ENCODE assay signal across 7 cellular contexts in genomic region chr18:21621640-21622039, GRCh38. TPM values are rescaled to one million over a fixed set of nuclear protein-coding genes. Genes with fewer than 3 reads are reported as not detected.
DNase-seq lines count a peak whose midpoint lies in the region; ATAC-seq and TF ChIP-seq lines count a peak whose summit lies in the region.
"Not testable (repeated sequence)": the region's sequence is repeated elsewhere in the genome, so short reads cannot be mapped to it uniquely, and the experiment has no call there.

No MANE protein-coding gene starts in this region.

- peak overlapping the region; percentile 49 for H3K27ac Mint-ChIP-seq in progenitor cell of endocrine pancreas

- H3K4me1 Mint-ChIP-seq in progenitor cell of endocrine pancreas (ENCODE audit: low read depth): not testable (repeated sequence)

- not testable (repeated sequence) for H3K27me3 Mint-ChIP-seq in progenitor cell of endocrine pancreas

- CTCF ChIA-PET in RWPE1 (lab: Yijun Ruan, JAX): not testable (repeated sequence)

- peaks cover 25% of the 10 kb centered on the region for H3K36me3 Mint-ChIP-seq in progenitor cell of endocrine pancreas (ENCODE audit: insufficient read depth)

- H3K4me1 ChIP-seq in gastrocnemius medialis (peaks cover 6 to 11% of the 10 kb centered on the region in 2 donors), tibial artery (peaks cover 0 to 17% (median 3%) of the 10 kb centered on the region in 4 donors)
- not testable (repeated sequence) for H3K4me1 ChIP-seq in skeletal muscle tissue (ENCODE audit: control insufficient read depth in 3 of 3, insufficient read depth in 3 of 3, low read length in 3 of 3)

- POLR2A ChIA-PET in RWPE1 (lab: Yijun Ruan, JAX; ENCODE audit: low non-redundant PET): not testable (repeated sequence)

- not testable (repeated sequence) for H3K4me3 ChIP-seq in gastrocnemius medialis; skeletal muscle tissue (ENCODE audit: low read length in 3 of 3); tibial artery

- TF ChIP-seq POLR2A in gastrocnemius medialis (IDR thresholded peaks at IDR 0.05): not testable (repeated sequence)

- not testable (repeated sequence) for H3K27me3 ChIP-seq in gastrocnemius medialis; skeletal muscle tissue (ENCODE audit: control insufficient read depth in 3 of 3, insufficient read depth in 3 of 3, low read length in 3 of 3); tibial artery

- intact Hi-C loops in Right ventricle myocardium superior (cut with DNase I); left ventricle myocardium superior (cut with micrococcal nuclease); gastrocnemius medialis (cut with DNase I; ENCODE audit: low total_unique reads); tibial artery (cut with DNase I; ENCODE audit: low total_unique reads): not testable (repeated sequence)

- not testable (repeated sequence) for DNase-seq in RWPE1 (ENCODE audit: low spot score); Right ventricle myocardium superior; left ventricle myocardium superior; progenitor cell of endocrine pancreas (ENCODE audit: low spot score, unreplicated experiment)
- DNase-seq in gastrocnemius medialis: peak; percentile 27 to 75
- DNase-seq in tibial artery: peak; percentile 34 to 74

- not testable (repeated sequence) for H3K9me3 Mint-ChIP-seq in progenitor cell of endocrine pancreas (ENCODE audit: low read depth)

- H3K36me3 ChIP-seq in gastrocnemius medialis: peaks cover 0 to 51% of the 10 kb centered on the region in 2 donors
- H3K36me3 ChIP-seq in skeletal muscle tissue (ENCODE audit: control insufficient read depth in 3 of 3, insufficient read depth in 3 of 3, low read length in 3 of 3): peaks cover 2 to 20% (median 16%) of the 10 kb centered on the region in 3 donors
- peaks cover 13 to 47% (median 36%) of the 10 kb centered on the region in 3 donors for H3K36me3 ChIP-seq in tibial artery

- H3K27ac ChIP-seq in RWPE1 (peak overlapping the region; percentile 17; the same call in 1 of the 2 replicates), gastrocnemius medialis (peak overlapping the region; percentile 44 to 77 (median 56)), skeletal muscle tissue (ENCODE audit: low read depth, low read length) (peak overlapping the region; percentile 68), tibial artery (peak overlapping the region; percentile 44 to 62)

- not testable (repeated sequence) for H3K4me3 Mint-ChIP-seq in progenitor cell of endocrine pancreas (ENCODE audit: low read depth)

- TF ChIP-seq CTCF in RWPE1 (conservative IDR thresholded peaks at IDR 0.05; ENCODE audit: low read depth); progenitor cell of endocrine pancreas (IDR thresholded peaks at IDR 0.05; ENCODE audit: unreplicated experiment); gastrocnemius medialis (IDR thresholded peaks at IDR 0.05 in 4 of 5, conservative IDR thresholded peaks at IDR 0.05 in 1 of 5); tibial artery (IDR thresholded peaks at IDR 0.05): not testable (repeated sequence)

- ATAC-seq in Right ventricle myocardium superior (ENCODE audit: poor library complexity) (peak; percentile 53), left ventricle myocardium superior (peak; percentile 56), gastrocnemius medialis (peak; percentile 65 to 92)

- in situ Hi-C loops in gastrocnemius medialis (cut with MboI; ENCODE audit: low sequenced_read_pairs in 4 of 4): not testable (repeated sequence)

- not testable (repeated sequence) for H3K9me3 ChIP-seq in gastrocnemius medialis; skeletal muscle tissue (ENCODE audit: control insufficient read depth in 3 of 3, low read length in 3 of 3); tibial artery

- not testable (repeated sequence) for H3K9ac ChIP-seq in skeletal muscle tissue (ENCODE audit: low read depth in 1 of 3, low read length in 3 of 3)

RNA-seq across cellular contexts. Expression of gene SNRPD1, which starts 9.5 kb away (rescaled TPM):
- total RNA-seq in Right ventricle myocardium superior: 24.7 TPM
- 22.6 TPM for total RNA-seq in left ventricle myocardium superior
- 72.9 and 76.7 TPM in 2 replicates for total RNA-seq in progenitor cell of endocrine pancreas
- total RNA-seq in gastrocnemius medialis: 10 to 100 TPM in 3 of 4 donors, 1 to 10 TPM in 1; 4.7 to 16.9 (median 14.1) TPM
- 14.1 TPM for total RNA-seq in skeletal muscle tissue

RNA-seq across cellular contexts. Expression of gene ESCO1, which starts 21.1 kb away (rescaled TPM):
- total RNA-seq in Right ventricle myocardium superior (7.9 TPM), left ventricle myocardium superior (10.1 TPM), progenitor cell of endocrine pancreas (20.0 and 22.8 TPM in 2 replicates), gastrocnemius medialis (10 to 100 TPM; 12.1 to 17.9 (median 17.4) TPM), skeletal muscle tissue (13.6 TPM)

Comparison
In these comparisons a context has a peak if more than half of its experiments do, and no peak if none do; other contexts are left out.
1. H3K27ac ChIP-seq: peak in every context shown above with its lines; median percentile 68 in skeletal muscle tissue; 56 in gastrocnemius medialis; 53 in tibial artery; 17 in RWPE1.